In genomic region chr12:98431089-98431488, GRCh38 we compare ENCODE assay signal across 7 cellular contexts.
"Had no signal": no experiment of that assay in that cellular context is flagged by ENCODE, and none has a peak within 500 bp of the region (broad histone marks: within the 10 kb centered on the region; RNA-seq: fewer than 3 reads in every experiment).

No MANE protein-coding gene starts in this region.

- H2AFZ ChIP-seq: GM23338 had no signal

- H3K4me3 ChIP-seq: GM23338 had no signal

- ATAC-seq: GM23338 had no signal

- H3K4me2 ChIP-seq: GM23338 had no signal

- H3K27ac ChIP-seq: HL-60 had no signal

- DNase-seq: H9, HCEC 1CT, HFFc6, IMR-90, KG1 had no signal
